ENCODE assay signal across 8 cellular contexts in the genomic region with DNA sequence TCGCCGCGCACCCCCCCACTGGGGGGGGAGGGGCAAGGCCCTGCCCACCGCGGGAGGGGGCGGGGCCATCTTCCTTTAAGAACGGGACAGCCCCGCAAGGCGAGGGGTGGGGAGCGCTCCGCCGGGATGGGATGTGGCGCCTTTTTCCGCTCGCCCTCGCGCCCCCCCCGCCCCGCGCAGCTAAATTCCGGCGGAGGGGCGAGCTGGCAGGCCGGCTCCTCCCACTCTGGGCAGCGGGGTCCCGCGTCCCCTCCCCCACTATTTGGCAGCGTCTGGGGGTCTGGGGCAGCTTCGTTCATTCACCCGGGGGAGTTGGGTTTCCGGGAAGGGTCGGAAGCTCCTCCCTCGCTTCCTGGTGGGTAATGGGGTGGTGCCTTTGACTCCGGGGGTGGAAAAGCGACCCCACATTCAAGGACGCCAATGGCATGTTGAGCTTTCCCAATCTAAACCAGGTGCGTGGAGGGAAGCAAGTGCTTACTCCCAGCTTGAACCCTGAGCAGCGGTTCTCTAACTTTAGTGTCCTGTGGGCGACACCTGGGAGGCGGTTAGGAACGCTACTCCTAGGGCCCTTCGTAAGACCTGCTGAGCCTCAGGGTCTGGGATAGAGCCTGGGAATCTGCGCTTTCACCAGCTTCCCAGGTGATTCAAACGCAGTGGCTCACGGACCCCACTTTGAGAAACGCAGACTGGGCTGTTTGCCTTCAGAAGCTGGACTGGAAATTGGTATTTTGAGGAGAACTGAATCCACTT. TPM values are rescaled to one million over a fixed set of nuclear protein-coding genes. Genes with fewer than 3 reads are reported as not detected.
DNase-seq lines count a peak whose midpoint lies in the region; ATAC-seq and TF ChIP-seq lines count a peak whose summit lies in the region.

No MANE protein-coding gene starts in this region.

- peak overlapping the region; percentile 94 for H3K27ac Mint-ChIP-seq in CD4-positive, alpha-beta T cell

- no peak for TF ChIP-seq CTCF in CD4-positive, alpha-beta T cell (IDR thresholded peaks at IDR 0.05)
- TF ChIP-seq CTCF in coronary artery (IDR thresholded peaks at IDR 0.05), result no peak
- TF ChIP-seq CTCF in left lung (IDR thresholded peaks at IDR 0.05), result no peak

- H3K36me3 ChIP-seq in left lung, result no peaks in the 10 kb centered on the region

- H3K4me3 ChIP-seq in coronary artery (peak overlapping the region; percentile 86), left lung (peak overlapping the region; percentile 91 to 93)

- CTCF ChIA-PET in CD4-positive, alpha-beta T cell (lab: Charles Lee), result interaction anchor here (1.2 to 1.6 kb wide), 3 partner anchors 16 to 126 kb away, joined by 4 to 7 read pairs (median 5); no protein-coding TSS in a partner anchor

- H3K4me3 Mint-ChIP-seq in CD4-positive, alpha-beta T cell, result peak overlapping the region; percentile 92

- peak in 9 of 10 experiments; percentile 40 to 71 (median 63) for DNase-seq in CD4-positive, alpha-beta T cell
- DNase-seq in NCI-H2196 treated with DMSO at 0.1 percent for 48 hours (lab: John Stamatoyannopoulos, UW; ENCODE audit: unreplicated experiment), result peak; percentile 25
- peak; percentile 85 for DNase-seq in activated CD4-positive, alpha-beta T cell treated with anti-CD3 and anti-CD28 coated beads for 48 hours
- peak; percentile 81 for DNase-seq in coronary artery (ENCODE audit: low spot score)
- peak; percentile 80 to 87 for DNase-seq in left lung
- DNase-seq in stimulated activated CD4-positive, alpha-beta T cell treated with anti-CD3 and anti-CD28 coated beads, Interleukin-4, amount 100 ng/mL, for 1 hour, result peak; percentile 80

- no peaks in the 10 kb centered on the region for H3K9me3 Mint-ChIP-seq in CD4-positive, alpha-beta T cell

- ATAC-seq in CD4-positive, alpha-beta T cell (ENCODE audit: poor library complexity), result peak; percentile 23
- ATAC-seq in GM21825 (IDR thresholded peaks at IDR 0.05; ENCODE audit: unreplicated experiment) (peak; percentile 22), left lung (peak; percentile 54), GM18517 (IDR thresholded peaks at IDR 0.05; ENCODE audit: unreplicated experiment) (no peak)

- peak overlapping the region; percentile 97 for H3K27ac ChIP-seq in CD4-positive, alpha-beta T cell (ENCODE audit: low read depth, low read length)
- peak overlapping the region; percentile 95 to 96 for H3K27ac ChIP-seq in coronary artery
- H3K27ac ChIP-seq in left lung, result peak overlapping the region; percentile 95 to 96

- H3K4me1 Mint-ChIP-seq in CD4-positive, alpha-beta T cell (ENCODE audit: low read depth), result peaks cover 60% of the 10 kb centered on the region

- H3K4me1 ChIP-seq in left lung, result peaks cover 7 to 67% of the 10 kb centered on the region in 2 donors

- POLR2A ChIA-PET in CD4-positive, alpha-beta T cell (lab: Charles Lee), result interaction anchor here (0.7 to 2.9 kb wide), 23 partner anchors 9 to 294 kb away, joined by 3 to 23 read pairs (median 4); a partner anchor contains a TSS

- H3K36me3 Mint-ChIP-seq in CD4-positive, alpha-beta T cell (ENCODE audit: low read depth), result peaks cover 21% of the 10 kb centered on the region

- intact Hi-C loops in CD4-positive, alpha-beta T cell (cut with DNase I, micrococcal nuclease), result loop anchor here (1.0 to 10.0 kb wide), 8 partner anchors 28 to 482 kb away; a partner anchor contains a TSS
- intact Hi-C loops in left lung (cut with DNase I), result no loop called here

- no peaks in the 10 kb centered on the region for H3K27me3 ChIP-seq in CD4-positive, alpha-beta T cell (ENCODE audit: control insufficient read depth, insufficient read depth, low read length)
- no peaks in the 10 kb centered on the region for H3K27me3 ChIP-seq in left lung

- no peaks in the 10 kb centered on the region for H3K27me3 Mint-ChIP-seq in CD4-positive, alpha-beta T cell

- H3K9me3 ChIP-seq in CD4-positive, alpha-beta T cell (ENCODE audit: control insufficient read depth, low read length), result no peaks in the 10 kb centered on the region
- H3K9me3 ChIP-seq in left lung, result no peaks in the 10 kb centered on the region

RNA-seq across cellular contexts. Expression of a gene that starts 0.9 kb away (rescaled TPM):
- 100 to 1,000 TPM; 213 to 222 TPM for total RNA-seq in CD4-positive, alpha-beta T cell
- total RNA-seq in left lung, result 10 to 100 TPM; 51.1 to 69.2 TPM

Comparison
In these comparisons a context has a peak if more than half of its experiments do, and no peak if none do; other contexts are left out.
1. DNase-seq: peak in every context shown above with its lines; median percentile 85 in activated CD4-positive, alpha-beta T cell treated with anti-CD3 and anti-CD28 coated beads for 48 hours; 84 in left lung; 81 in coronary artery; 80 in stimulated activated CD4-positive, alpha-beta T cell treated with anti-CD3 and anti-CD28 coated beads, Interleukin-4, amount 100 ng/mL, for 1 hour; 63 in CD4-positive, alpha-beta T cell; 25 in NCI-H2196 treated with DMSO at 0.1 percent for 48 hours.
2. intact Hi-C loops: an anchor here in CD4-positive, alpha-beta T cell (1.0 to 10.0 kb wide); none called in left lung.